1 cellular context compared by ENCODE assay signal in the genomic region with DNA sequence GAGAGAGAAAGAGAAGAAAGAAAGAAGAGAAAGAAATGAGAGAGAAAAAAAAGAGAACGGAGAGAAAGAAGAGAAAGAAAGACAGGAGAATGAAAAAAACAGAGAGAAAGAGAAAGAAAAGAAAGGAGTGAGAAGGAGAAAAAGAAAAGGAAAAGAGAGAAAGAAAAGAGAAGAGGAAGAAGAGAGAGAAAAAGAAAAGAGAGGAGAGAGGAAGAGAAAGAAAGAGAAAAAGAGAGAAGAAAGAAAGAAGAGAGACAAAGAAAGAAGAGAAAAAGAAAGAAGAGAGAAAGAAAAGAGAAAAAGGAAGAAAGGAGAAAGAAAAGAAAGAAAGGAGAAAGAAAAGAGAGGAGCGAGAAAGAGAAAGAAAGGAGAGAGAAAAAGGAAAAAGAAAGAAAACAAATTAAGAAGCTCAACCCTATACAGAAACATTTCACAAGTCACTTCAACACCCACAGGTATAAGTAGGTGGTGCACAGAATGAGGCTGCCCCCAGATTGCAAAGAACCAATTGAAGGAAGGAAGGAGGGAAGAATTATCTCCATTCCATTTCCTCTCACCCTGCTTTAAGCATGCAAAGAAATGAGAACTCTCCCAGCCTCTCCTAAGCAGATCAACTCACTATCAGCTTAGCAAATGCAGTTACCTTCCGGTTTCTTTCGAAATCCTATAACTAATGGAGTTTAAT.
TF ChIP-seq lines count a peak whose summit lies in the region.

No MANE protein-coding gene starts in this region.

TF ChIP-seq in H1, 55 proteins besides CTCF, POLR2A, EP300 and RAD21:
- TF ChIP-seq BCL11A (IDR thresholded peaks at IDR 0.05; ENCODE audit: low read depth in 2 of 2, low read length in 2 of 2): no peak
- no peak for TF ChIP-seq KDM4A (IDR thresholded peaks at IDR 0.05; ENCODE audit: low read depth, low read length, severe bottlenecking)
- TF ChIP-seq SIN3A (conservative IDR thresholded peaks at IDR 0.05 in 1 of 2, IDR thresholded peaks at IDR 0.05 in 1 of 2; ENCODE audit: low read depth in 1 of 2, low read length in 2 of 2): no peak
- no peak for TF ChIP-seq JUN (IDR thresholded peaks at IDR 0.05; ENCODE audit: low read depth, low read length)
- no peak for TF ChIP-seq RXRA (IDR thresholded peaks at IDR 0.05; ENCODE audit: insufficient read depth, low read depth, low read length)
TF ChIP-seq in H1: peak in this region for 0.
